9 cellular contexts compared by ENCODE assay signal in genomic region chr3:48222616-48223513, GRCh38. TPM values are rescaled to one million over a fixed set of nuclear protein-coding genes. Genes with fewer than 3 reads are reported as not detected.
A peak's percentile ranks its signal among the peaks of the same experiment; 100 is the strongest.
DNase-seq lines count a peak whose midpoint lies in the region; ATAC-seq, FAIRE-seq and TF ChIP-seq lines count a peak whose summit lies in the region.
"Had no signal": no experiment of that assay in that cellular context is flagged by ENCODE, and none has a peak within 500 bp of the region (broad histone marks: within the 10 kb centered on the region; RNA-seq: fewer than 3 reads in every experiment).

TSS of gene CAMP (plus strand) at chr3:48223495. CDS start at chr3:48223512, 17 bp downstream.

- no peak within 1 kb of the TSS for H4K12ac ChIP-seq in trophoblast cell (ENCODE audit: low read depth, low read length)

- H2BK120ac ChIP-seq in trophoblast cell (ENCODE audit: insufficient read depth, low read length, poor library complexity) = no peak within 1 kb of the TSS

- no peak for ATAC-seq in HG03469 (IDR thresholded peaks at IDR 0.05; ENCODE audit: unreplicated experiment)

- H3K4me3 ChIP-seq in trophoblast cell (ENCODE audit: low read depth, low read length) = no peak within 1 kb of the TSS
- no peak within 1 kb of the TSS for H3K4me3 ChIP-seq in esophagus squamous epithelium

- H3K9me3 ChIP-seq in trophoblast cell (ENCODE audit: insufficient read depth, low read depth, low read length) (no peaks in the 10 kb centered on the region), esophagus squamous epithelium (no peaks in the 10 kb centered on the region)

- no peak within 1 kb of the TSS for H2AFZ ChIP-seq in trophoblast cell (ENCODE audit: insufficient read depth, low read length, poor library complexity)

- intact Hi-C loops in esophagus squamous epithelium (cut with DNase I) = no loop called here

- no peak within 1 kb of the TSS for H3K14ac ChIP-seq in trophoblast cell (ENCODE audit: low read length)

- H3K4ac ChIP-seq in trophoblast cell (ENCODE audit: low read depth, low read length) = no peak within 1 kb of the TSS

- H3K23ac ChIP-seq in trophoblast cell (ENCODE audit: low read length) = no peak within 1 kb of the TSS

- H3K9ac ChIP-seq in trophoblast cell (ENCODE audit: low read length) = no peak within 1 kb of the TSS

- no peaks in the 10 kb centered on the region for H3K79me2 ChIP-seq in trophoblast cell (ENCODE audit: control insufficient read depth, insufficient read depth, low read length, poor library complexity)

- no peak within 1 kb of the TSS for H2BK5ac ChIP-seq in trophoblast cell (ENCODE audit: low read depth, low read length, poor library complexity)

- no peak for TF ChIP-seq CTCF in esophagus squamous epithelium (IDR thresholded peaks at IDR 0.05)

- H3K36me3 ChIP-seq in trophoblast cell (ENCODE audit: control insufficient read depth in 1 of 2, insufficient read depth in 2 of 2, low read length in 2 of 2) (no peaks in the 10 kb centered on the region), esophagus squamous epithelium (no peaks in the 10 kb centered on the region)

- no peak within 1 kb of the TSS for H2AK5ac ChIP-seq in trophoblast cell (ENCODE audit: low read length)

- H3K18ac ChIP-seq in trophoblast cell (ENCODE audit: low read length) = no peak within 1 kb of the TSS

- no peak within 1 kb of the TSS for H4K8ac ChIP-seq in trophoblast cell (ENCODE audit: low read depth, low read length)

- H3K27ac ChIP-seq in trophoblast cell (ENCODE audit: low read depth, low read length) (no peak within 1 kb of the TSS), esophagus squamous epithelium (no peak within 1 kb of the TSS)

- DNase-seq in GM12891 (ENCODE audit: insufficient read length, low spot score) = peak; percentile 59
- peak; percentile 37 for DNase-seq in HEK293T (ENCODE audit: extremely low spot score)
- DNase-seq in NOMO-1 (lab: John Stamatoyannopoulos, UW; ENCODE audit: unreplicated experiment in 2 of 2) = peak; percentile 96 to 97
- peak; percentile 27 for DNase-seq in fibroblast of gingiva (ENCODE audit: low read depth)
- peak; percentile 32 to 50 for DNase-seq in trophoblast cell
- no peak for DNase-seq in activated CD4-positive, alpha-beta T cell treated with anti-CD3 and anti-CD28 coated beads for 4 hours
- DNase-seq in esophagus squamous epithelium (lab: John Stamatoyannopoulos, UW) = no peak

- H3K79me1 ChIP-seq in trophoblast cell (ENCODE audit: low read length) = no peaks in the 10 kb centered on the region

- CTCF ChIA-PET in HEK293T (lab: Yijun Ruan, JAX) = interaction anchor here (0.9 kb wide), 1 partner anchor 213 kb away, joined by 3 read pairs; no protein-coding TSS in a partner anchor

- FAIRE-seq in GM12891 (lab: Jason Lieb, UNC) = peak; percentile 92

- no peak for TF ChIP-seq POLR2A in GM12891 (IDR thresholded peaks at IDR 0.05; ENCODE audit: low read depth, low read length)
- TF ChIP-seq POLR2A in esophagus squamous epithelium (IDR thresholded peaks at IDR 0.05) = no peak

- H2BK12ac ChIP-seq in trophoblast cell (ENCODE audit: low read length) = no peak within 1 kb of the TSS

- no CpG with 5 or more reads among the region's 11 CpGs for WGBS in trophoblast cell (ENCODE audit: extremely low coverage, insufficient coverage, insufficient read length)
- 37 to 51% methylated on average over 6 to 10 of the region's 11 CpGs for WGBS in esophagus squamous epithelium, 2 donors

- no peaks in the 10 kb centered on the region for H3K4me1 ChIP-seq in trophoblast cell (ENCODE audit: control insufficient read depth in 1 of 2, insufficient read depth in 2 of 2, low read length in 2 of 2)
- peaks cover 15 to 43% (median 18%) of the 10 kb centered on the region in 3 donors for H3K4me1 ChIP-seq in esophagus squamous epithelium

- H3K4me2 ChIP-seq in trophoblast cell (ENCODE audit: low read length) = no peak within 1 kb of the TSS

- H3K27me3 ChIP-seq in trophoblast cell (ENCODE audit: insufficient read depth, low read length) = no peaks in the 10 kb centered on the region
- H3K27me3 ChIP-seq in esophagus squamous epithelium = peaks cover 0 to 7% (median 0%) of the 10 kb centered on the region in 4 donors

- POLR2A ChIA-PET in HEK293T (lab: Yijun Ruan, JAX) = no interaction called here

- H4K91ac ChIP-seq in trophoblast cell (ENCODE audit: low read depth, low read length) = no peak within 1 kb of the TSS

TF ChIP-seq in GM12891, 5 proteins besides CTCF, POLR2A, EP300 and RAD21:
- TF ChIP-seq PAX5 (IDR thresholded peaks at IDR 0.05; ENCODE audit: insufficient read depth, low read length, severe bottlenecking) (peak; percentile 51), SPI1 (IDR thresholded peaks at IDR 0.05; ENCODE audit: low read depth, low read length) (peak; percentile 91), TAF1 (IDR thresholded peaks at IDR 0.05; ENCODE audit: low read depth, low read length) (no peak), POU2F2 (IDR thresholded peaks at IDR 0.05; ENCODE audit: low read depth, low read length) (no peak), POLR2AphosphoS5 (IDR thresholded peaks at IDR 0.05; ENCODE audit: low read depth, low read length) (no peak)
TF ChIP-seq in GM12891: peak in this region for 2.

TF ChIP-seq in HEK293T, 16 proteins besides CTCF, POLR2A, EP300 and RAD21:
- TF ChIP-seq FOXM1 (IDR thresholded peaks at IDR 0.05; ENCODE audit: borderline replicate concordance) (no peak), HDGF (IDR thresholded peaks at IDR 0.05; ENCODE audit: borderline replicate concordance) (no peak), TARDBP (IDR thresholded peaks at IDR 0.05) (no peak), LEF1 (IDR thresholded peaks at IDR 0.05; ENCODE audit: borderline replicate concordance) (no peak)

RNA-seq across cellular contexts. Expression of gene CAMP, which starts in this region (rescaled TPM):
- polyA plus RNA-seq in GM12891 (2012; ENCODE audit: low read depth, missing spikeins) = 4.6 TPM
- polyA plus RNA-seq in trophoblast cell (2013) = not detected in 2 replicates
- total RNA-seq in esophagus squamous epithelium = under 1 TPM in 1 of 4 donors, not detected in 3; 0.76 TPM
- total RNA-seq: epithelial cell of proximal tubule had no signal

Comparison
In these comparisons a context has a peak if more than half of its experiments do, and no peak if none do; other contexts are left out.
1. DNase-seq: peak in GM12891 (single experiment), HEK293T (single experiment), NOMO-1 (2 of 2), fibroblast of gingiva (single experiment) and trophoblast cell (2 of 2); none in activated CD4-positive, alpha-beta T cell treated with anti-CD3 and anti-CD28 coated beads for 4 hours (0 of 2) and esophagus squamous epithelium (single experiment).